ENCODE assay signal across 1 cellular context in the genomic region with DNA sequence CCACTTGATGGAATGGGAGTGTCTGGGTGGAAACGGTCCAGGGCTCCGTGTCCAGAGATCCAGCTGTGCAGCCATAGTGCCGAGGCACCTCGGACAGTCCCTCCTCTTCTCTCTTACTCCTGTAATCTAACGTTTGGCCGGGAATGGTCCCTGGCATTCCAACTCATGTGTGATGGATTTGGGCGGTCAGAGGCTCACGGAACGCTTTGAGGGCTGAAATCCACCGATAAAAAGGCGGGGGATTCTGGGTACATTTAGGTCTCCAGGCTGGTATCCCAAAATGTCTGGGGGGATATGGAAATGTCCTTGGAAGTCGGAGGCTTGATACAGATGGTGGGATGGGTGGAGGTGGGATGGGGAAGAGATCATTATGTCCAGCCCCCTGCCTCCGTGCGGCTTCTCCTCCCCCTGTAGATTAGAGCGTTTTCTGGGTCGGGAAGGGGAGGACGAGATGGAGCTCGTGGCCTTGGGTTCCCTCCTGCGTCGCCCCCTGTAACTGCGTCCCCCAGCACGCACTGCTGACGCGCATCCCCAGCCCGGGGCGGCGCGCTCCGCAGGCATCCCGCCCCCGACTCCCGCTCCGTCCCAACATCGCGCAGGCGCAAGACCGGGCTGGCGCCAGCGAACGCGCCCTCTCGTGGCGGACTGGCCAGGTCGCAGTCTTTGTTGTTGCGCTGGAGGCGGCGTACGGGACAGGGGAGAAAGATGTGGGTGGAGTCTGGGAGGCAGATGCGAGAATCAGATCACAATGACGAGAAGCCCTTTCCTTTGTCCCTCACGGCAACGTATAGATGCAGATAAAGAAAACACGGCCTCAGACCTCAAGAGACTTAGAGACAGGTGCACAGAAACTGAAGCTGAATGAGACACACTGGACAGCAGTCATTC.
TF ChIP-seq lines count a peak whose summit lies in the region.

No MANE protein-coding gene starts in this region.

TF ChIP-seq in HEK293, 187 proteins besides CTCF, POLR2A, EP300 and RAD21 (continued from another document):
- TF ChIP-seq SCRT2 (tag by site-specific recombination; IDR thresholded peaks at IDR 0.05) (0 out of 2 replicates have a peak, but pooled peaks have one; percentile 44), ZNF558 (tag by site-specific recombination; IDR thresholded peaks at IDR 0.05) (no peak), ZSCAN16 (tag by site-specific recombination; IDR thresholded peaks at IDR 0.05) (peak; percentile 58; the same call in 1 of the 2 replicates), KLF16 (tag by site-specific recombination; IDR thresholded peaks at IDR 0.05) (0 out of 2 replicates have a peak, but pooled peaks have one; percentile 51), ZNF19 (tag by site-specific recombination; IDR thresholded peaks at IDR 0.05; ENCODE audit: low read depth) (no peak), ZBTB48 (tag by site-specific recombination; IDR thresholded peaks at IDR 0.05) (peak; percentile 77), ZBTB26 (tag by site-specific recombination; optimal IDR thresholded peaks at IDR 0.05) (peak; percentile 97), ZNF214 (tag by site-specific recombination; IDR thresholded peaks at IDR 0.05; ENCODE audit: borderline replicate concordance) (no peak), ZNF404 (tag by site-specific recombination; IDR thresholded peaks at IDR 0.05) (no peak), ZNF701 (tag by site-specific recombination; IDR thresholded peaks at IDR 0.05) (no peak), INSM2 (tag by site-specific recombination; IDR thresholded peaks at IDR 0.05) (peak; percentile 56; the same call in 1 of the 2 replicates), ZNF791 (tag by site-specific recombination; IDR thresholded peaks at IDR 0.05) (no peak), ZNF133 (tag by site-specific recombination; IDR thresholded peaks at IDR 0.05) (no peak), YY1 (tag by site-specific recombination; IDR thresholded peaks at IDR 0.05) (no peak), ZBTB8A (tag by site-specific recombination; IDR thresholded peaks at IDR 0.05) (peak; percentile 67), REST (tag by site-specific recombination; IDR thresholded peaks at IDR 0.05) (peak; percentile 11; the same call in 1 of the 2 replicates), ZNF830 (tag by site-specific recombination; IDR thresholded peaks at IDR 0.05; ENCODE audit: low read depth) (no peak)
